Comparison of ENCODE assay signal across 16 cellular contexts in the genomic region with DNA sequence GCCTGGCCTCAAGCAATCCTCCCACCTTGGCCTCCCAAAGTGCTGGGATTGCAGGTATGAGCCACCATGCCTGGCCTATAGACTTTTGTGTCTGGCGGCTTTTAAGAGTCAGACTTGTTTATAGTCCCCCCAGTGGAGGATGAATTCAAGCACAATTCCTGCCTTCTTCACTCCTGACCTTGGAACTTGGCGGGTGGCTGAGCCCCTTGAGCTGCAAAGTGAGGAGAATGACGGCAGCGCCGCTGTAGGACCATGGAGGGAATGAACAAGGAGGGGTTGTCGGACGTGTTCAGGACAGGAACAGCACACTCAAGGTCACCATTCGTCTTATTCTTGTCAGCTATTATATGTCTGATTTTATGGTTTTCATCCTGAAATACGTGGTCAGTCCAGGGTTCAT.
DNase-seq lines count a peak whose midpoint lies in the region; ATAC-seq and TF ChIP-seq lines count a peak whose summit lies in the region.
"Had no signal": no experiment of that assay in that cellular context is flagged by ENCODE, and none has a peak within 500 bp of the region (broad histone marks: within the 10 kb centered on the region; RNA-seq: fewer than 3 reads in every experiment).

No MANE protein-coding gene starts in this region.

- no peaks in the 10 kb centered on the region for H3K27me3 ChIP-seq in Loucy (ENCODE audit: insufficient read depth, low read length, poor library complexity, severe bottlenecking)
- no peaks in the 10 kb centered on the region for H3K27me3 ChIP-seq in RWPE2 (ENCODE audit: insufficient read depth, poor library complexity, severe bottlenecking)
- peaks cover 0 to 14% (median 0%) of the 10 kb centered on the region in 7 donors for H3K27me3 ChIP-seq in spleen (replicated peaks in 1 of 7)
- no peaks in the 10 kb centered on the region for H3K27me3 ChIP-seq in neuronal stem cell (ENCODE audit: control insufficient read depth in 3 of 3, insufficient read depth in 3 of 3, low read depth in 1 of 3, low read length in 3 of 3)
- H3K27me3 ChIP-seq: BLaER1 had no signal

- H3K4me2 ChIP-seq in Loucy (ENCODE audit: low read depth, low read length, poor library complexity, severe bottlenecking) (no peak overlapping the region), neuronal stem cell (ENCODE audit: insufficient read depth, low read length, poor library complexity, severe bottlenecking) (no peak overlapping the region)
- H3K4me2 ChIP-seq: BLaER1, GM23338 had no signal

- no peak overlapping the region for H2BK120ac ChIP-seq in neuronal stem cell (ENCODE audit: low read depth, low read length)

- peaks cover 5% of the 10 kb centered on the region for H4K20me1 ChIP-seq in Loucy (ENCODE audit: insufficient read depth, low read length, poor library complexity, severe bottlenecking)
- H4K20me1 ChIP-seq: BLaER1 had no signal

- no peak overlapping the region for H2AFZ ChIP-seq in Loucy (ENCODE audit: low read length)
- H2AFZ ChIP-seq in neuronal stem cell (ENCODE audit: low read length): no peak overlapping the region
- H2AFZ ChIP-seq: GM23338 had no signal

- peaks cover 89% of the 10 kb centered on the region for H3K79me2 ChIP-seq in Loucy (ENCODE audit: insufficient read depth, low read length)

- no peak overlapping the region for H3K23ac ChIP-seq in neuronal stem cell (ENCODE audit: low read depth, low read length, poor library complexity)

- H3K36me3 ChIP-seq in Loucy (ENCODE audit: insufficient read depth, low read length): peaks cover 7% of the 10 kb centered on the region; the same call in 1 of the 2 replicates
- no peaks in the 10 kb centered on the region for H3K36me3 ChIP-seq in RWPE2 (ENCODE audit: low read depth)
- H3K36me3 ChIP-seq in spleen: no peaks in the 10 kb centered on the region
- H3K36me3 ChIP-seq in neuronal stem cell (replicated peaks in 1 of 2; ENCODE audit: control insufficient read depth in 2 of 2, insufficient read depth in 2 of 2, low read length in 2 of 2): no peaks in the 10 kb centered on the region
- H3K36me3 ChIP-seq: BLaER1, HAP-1 had no signal

- no peak overlapping the region for H2BK15ac ChIP-seq in neuronal stem cell (ENCODE audit: low read length)

- TF ChIP-seq POLR2A in spleen (IDR thresholded peaks at IDR 0.05): no peak

- H3K4ac ChIP-seq in neuronal stem cell (ENCODE audit: low read length): no peak overlapping the region

- H3K18ac ChIP-seq in neuronal stem cell (ENCODE audit: low read length): no peak overlapping the region

- peaks cover 51% of the 10 kb centered on the region for H3K4me1 ChIP-seq in Loucy (ENCODE audit: insufficient read depth, low read length, poor library complexity, severe bottlenecking)
- no peaks in the 10 kb centered on the region for H3K4me1 ChIP-seq in RWPE2 (ENCODE audit: insufficient read depth, poor library complexity, severe bottlenecking)
- no peaks in the 10 kb centered on the region for H3K4me1 ChIP-seq in spleen
- H3K4me1 ChIP-seq in neuronal stem cell (ENCODE audit: control insufficient read depth in 2 of 2, insufficient read depth in 1 of 2, low read depth in 1 of 2, low read length in 2 of 2): peaks cover 22 to 36% of the 10 kb centered on the region in 2 donors
- H3K4me1 ChIP-seq: Caco-2, HAP-1 had no signal

- no peaks in the 10 kb centered on the region for H3K79me1 ChIP-seq in neuronal stem cell (ENCODE audit: low read depth, low read length)

- no peak overlapping the region for H2AK5ac ChIP-seq in neuronal stem cell (ENCODE audit: low read depth, low read length)

- WGBS in spleen, 5 donors: 73 to 87% (median 80%) methylated on average over 9 of the region's 9 CpGs
- no CpG with 5 or more reads among the region's 9 CpGs for WGBS in neuronal stem cell (ENCODE audit: extremely low coverage in 2 of 2, insufficient read length in 2 of 2, insufficient replicate concordance in 1 of 2), 2 donors

- H3K4me3 ChIP-seq in Loucy (ENCODE audit: low read length, poor library complexity, severe bottlenecking) (no peak overlapping the region), RWPE2 (ENCODE audit: severe bottlenecking) (no peak overlapping the region), spleen (no peak overlapping the region), neuronal stem cell (ENCODE audit: low read length in 2 of 2) (no peak overlapping the region)
- H3K4me3 ChIP-seq: BLaER1, GM12878, GM23338, HAP-1 had no signal

- ATAC-seq in RWPE2 (ENCODE audit: low read depth): no peak
- ATAC-seq: CD8-positive, alpha-beta T cell; GM12878; GM23338 had no signal

- peak; percentile 69 for DNase-seq in RWPE2 (ENCODE audit: low spot score)
- peak; percentile 39 for DNase-seq in spleen
- no peak for DNase-seq in neuronal stem cell (ENCODE audit: low spot score)
- no peak for DNase-seq in AG20443 (ENCODE audit: low spot score)
- no peak for DNase-seq in globus pallidus (ENCODE audit: low spot score)
- DNase-seq: Caco-2; CD4-positive, CD25-positive, alpha-beta regulatory T cell; CD8-positive, alpha-beta T cell; DMS153; DND-41 had no signal

- H4K8ac ChIP-seq in neuronal stem cell (ENCODE audit: low read depth, low read length): no peak overlapping the region

- H3K9ac ChIP-seq in Loucy (ENCODE audit: low read depth, low read length, poor library complexity, severe bottlenecking): no peak overlapping the region
- H3K9ac ChIP-seq in neuronal stem cell (ENCODE audit: low read depth, low read length, poor library complexity): no peak overlapping the region
- H3K9ac ChIP-seq: BLaER1 had no signal

- no peak overlapping the region for H2BK12ac ChIP-seq in neuronal stem cell (ENCODE audit: low read length)

- intact Hi-C loops in spleen (cut with DNase I; ENCODE audit: low total_unique reads): no loop called here

- H3K9me2 ChIP-seq in Loucy (replicated peaks; ENCODE audit: low read depth, low read length): no peaks in the 10 kb centered on the region

- H3K27ac ChIP-seq in RWPE2 (ENCODE audit: poor library complexity, severe bottlenecking) (no peak overlapping the region), spleen (no peak overlapping the region), neuronal stem cell (replicated peaks; ENCODE audit: low read length) (no peak overlapping the region)
- H3K27ac ChIP-seq: BLaER1, C4-2B had no signal

- H4K91ac ChIP-seq in neuronal stem cell (ENCODE audit: low read depth, low read length, poor library complexity): no peak overlapping the region

- no peaks in the 10 kb centered on the region for H3F3A ChIP-seq in Loucy (ENCODE audit: low read depth)

- H2BK5ac ChIP-seq in neuronal stem cell (ENCODE audit: low read length): no peak overlapping the region

- no peak overlapping the region for H3K14ac ChIP-seq in neuronal stem cell (ENCODE audit: low read length)

- TF ChIP-seq CTCF in Loucy (conservative IDR thresholded peaks at IDR 0.05; ENCODE audit: low read length): 0 out of 2 replicates have a peak, but pooled peaks have one; percentile 12
- no peak for TF ChIP-seq CTCF in RWPE2 (IDR thresholded peaks at IDR 0.05; ENCODE audit: poor library complexity, severe bottlenecking)
- TF ChIP-seq CTCF in spleen (IDR thresholded peaks at IDR 0.05 in 8 of 11, conservative IDR thresholded peaks at IDR 0.05 in 3 of 11): no peak

- H3K9me3 ChIP-seq in Loucy (ENCODE audit: insufficient read depth, low read depth, low read length) (no peaks in the 10 kb centered on the region), RWPE2 (ENCODE audit: severe bottlenecking) (no peaks in the 10 kb centered on the region), spleen (peaks cover 0 to 19% (median 0%) of the 10 kb centered on the region in 8 donors), neuronal stem cell (replicated peaks in 1 of 2; ENCODE audit: control insufficient read depth in 2 of 2, insufficient read depth in 1 of 2, low read depth in 1 of 2, low read length in 2 of 2) (no peaks in the 10 kb centered on the region)
- H3K9me3 ChIP-seq: BLaER1, HAP-1 had no signal

Comparison
In these comparisons a context has a peak if more than half of its experiments do, and no peak if none do; other contexts are left out.
1. DNase-seq: peak in RWPE2 (single experiment) and spleen (single experiment); none in neuronal stem cell (single experiment), AG20443 (single experiment) and globus pallidus (single experiment).